ENCODE assay signal across 8 cellular contexts in genomic region chr11:69166186-69167115, GRCh38. TPM values are rescaled to one million over a fixed set of nuclear protein-coding genes. Genes with fewer than 3 reads are reported as not detected.
A peak's percentile ranks its signal among the peaks of the same experiment; 100 is the strongest.
DNase-seq lines count a peak whose midpoint lies in the region; ATAC-seq and TF ChIP-seq lines count a peak whose summit lies in the region.

No MANE protein-coding gene starts in this region.

- H3K27me3 Mint-ChIP-seq in stimulated activated naive CD8-positive, alpha-beta T cell treated with anti-CD3 and anti-CD28 coated beads, Interleukin-15, Interleukin-2, amounts not matched to agents 100 ng/mL and 50 ng/mL, for 24 hours, result peaks cover 9% of the 10 kb centered on the region

- H3K9me3 Mint-ChIP-seq in stimulated activated naive CD8-positive, alpha-beta T cell treated with anti-CD3 and anti-CD28 coated beads, Interleukin-15, Interleukin-2, amounts not matched to agents 100 ng/mL and 50 ng/mL, for 24 hours, result peaks cover 5% of the 10 kb centered on the region

- peak; percentile 95 for ATAC-seq in GM19395 (IDR thresholded peaks at IDR 0.05; ENCODE audit: unreplicated experiment)
- peak; percentile 94 for ATAC-seq in HG03342 (IDR thresholded peaks at IDR 0.05; ENCODE audit: unreplicated experiment)
- ATAC-seq in lower lobe of right lung, result peak; percentile 58 to 63

- in situ Hi-C loops in Caki2 (cut with HindIII; ENCODE audit: low pct_unique_long_range_greater_than_20kb, low sequenced_read_pairs), result no loop called here

- peaks cover 5% of the 10 kb centered on the region for H3K36me3 Mint-ChIP-seq in stimulated activated naive CD8-positive, alpha-beta T cell treated with anti-CD3 and anti-CD28 coated beads, Interleukin-15, Interleukin-2, amounts not matched to agents 100 ng/mL and 50 ng/mL, for 24 hours (ENCODE audit: low read depth)

- no peaks in the 10 kb centered on the region for H3K9me3 ChIP-seq in lower lobe of right lung

- H3K4me3 ChIP-seq in lower lobe of right lung, result no peak overlapping the region

- peak overlapping the region; percentile 54 for H3K4me3 Mint-ChIP-seq in stimulated activated naive CD8-positive, alpha-beta T cell treated with anti-CD3 and anti-CD28 coated beads, Interleukin-15, Interleukin-2, amounts not matched to agents 100 ng/mL and 50 ng/mL, for 24 hours

- H3K4me1 ChIP-seq in lower lobe of right lung, result peaks cover 10% of the 10 kb centered on the region

- H3K27me3 ChIP-seq in lower lobe of right lung (ENCODE audit: low read depth), result no peaks in the 10 kb centered on the region

- intact Hi-C loops in lower lobe of right lung (cut with DNase I), result no loop called here

- H3K27ac ChIP-seq in lower lobe of right lung, result no peak overlapping the region

- TF ChIP-seq CTCF in lower lobe of right lung (IDR thresholded peaks at IDR 0.05), result no peak

- DNase-seq in Caki2 (ENCODE audit: low read depth) (peak; percentile 71), SHP77 treated with DMSO at 0.1 percent for 48 hours (lab: John Stamatoyannopoulos, UW) (peak; percentile 88), astrocyte of the hippocampus (ENCODE audit: low read depth, low spot score) (peak; percentile 92), lower lobe of right lung (no peak), NCI-H1930 (lab: John Stamatoyannopoulos, UW) (no peak)

- peak overlapping the region; percentile 81 for H3K27ac Mint-ChIP-seq in stimulated activated naive CD8-positive, alpha-beta T cell treated with anti-CD3 and anti-CD28 coated beads, Interleukin-15, Interleukin-2, amounts not matched to agents 100 ng/mL and 50 ng/mL, for 24 hours

- peaks cover 26% of the 10 kb centered on the region for H3K4me1 Mint-ChIP-seq in stimulated activated naive CD8-positive, alpha-beta T cell treated with anti-CD3 and anti-CD28 coated beads, Interleukin-15, Interleukin-2, amounts not matched to agents 100 ng/mL and 50 ng/mL, for 24 hours (ENCODE audit: low read depth)

- no peaks in the 10 kb centered on the region for H3K36me3 ChIP-seq in lower lobe of right lung

RNA-seq across cellular contexts. Expression of gene SMIM38, which starts 10.7 kb away (rescaled TPM):
- total RNA-seq in Caki2 (2014; rRNA removed; shearing (Covaris generic); ENCODE audit: low replicate concordance), result not detected in 2 replicates
- not detected for total RNA-seq in lower lobe of right lung

Comparison
In these comparisons a context has a peak if more than half of its experiments do, and no peak if none do; other contexts are left out.
1. DNase-seq: peak in Caki2 (single experiment), SHP77 treated with DMSO at 0.1 percent for 48 hours (single experiment) and astrocyte of the hippocampus (single experiment); none in lower lobe of right lung (single experiment) and NCI-H1930 (0 of 2).
2. Peak in every context shown above with its lines, with median percentiles within 50 percentile points of each other: ATAC-seq.